ENCODE assay signal across 1 cellular context in the genomic region with DNA sequence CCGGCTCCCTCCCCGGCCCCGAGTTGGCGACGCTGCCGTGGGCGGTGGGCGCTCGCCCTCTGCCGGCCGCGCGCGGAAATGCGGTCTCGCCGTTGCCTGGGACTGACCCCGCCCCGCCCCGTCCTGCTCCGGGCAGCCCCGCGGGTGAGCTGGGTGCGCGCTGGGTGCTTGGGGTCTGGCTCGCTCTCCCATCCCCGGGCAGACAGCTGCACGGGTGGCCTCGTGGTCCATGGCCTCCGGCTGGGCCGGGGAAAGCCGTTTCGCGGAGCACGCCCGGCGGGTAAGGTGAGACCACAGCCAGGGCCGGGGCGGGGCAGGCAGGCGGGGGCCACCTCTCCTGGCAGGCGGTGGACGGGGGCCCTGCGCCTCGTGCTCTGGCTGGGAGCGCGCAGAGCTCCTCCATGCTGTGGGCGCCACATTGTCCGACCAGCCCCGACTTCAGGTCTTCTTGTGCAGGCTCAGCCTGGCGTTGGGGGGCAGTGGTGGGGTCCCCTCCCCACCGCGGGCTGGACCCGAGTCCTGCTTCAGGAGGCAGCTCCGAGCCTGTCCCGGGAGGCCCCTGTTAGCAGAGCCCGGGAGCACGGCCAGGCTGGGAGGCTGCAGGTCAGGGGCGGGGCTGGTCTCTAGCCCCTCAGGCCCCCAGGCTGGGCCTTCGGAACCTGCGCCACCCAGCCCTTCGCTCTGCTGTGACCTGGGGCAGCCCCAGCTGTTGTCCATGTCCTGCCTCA.
TF ChIP-seq lines count a peak whose summit lies in the region.

No MANE protein-coding gene starts in this region.

TF ChIP-seq in K562, 482 proteins besides CTCF, POLR2A, EP300 and RAD21 (continues in another document):
- TF ChIP-seq CXXC5 (CRISPR knock-in tag; IDR thresholded peaks at IDR 0.05): no peak
- no peak for TF ChIP-seq ZC3H8 (IDR thresholded peaks at IDR 0.05)
- TF ChIP-seq FOS (IDR thresholded peaks at IDR 0.05; ENCODE audit: extremely low read depth, insufficient read length): no peak
- TF ChIP-seq ZNF551 (CRISPR knock-in tag; IDR thresholded peaks at IDR 0.05): no peak
- no peak for TF ChIP-seq ZNF445 (CRISPR knock-in tag; IDR thresholded peaks at IDR 0.05; ENCODE audit: low read depth)
- TF ChIP-seq, protein P1, sequence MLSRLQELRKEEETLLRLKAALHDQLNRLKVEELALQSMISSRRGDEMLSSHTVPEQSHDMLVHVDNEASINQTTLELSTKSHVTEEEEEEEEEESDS (CRISPR knock-in tag; IDR thresholded peaks at IDR 0.05): no peak
- TF ChIP-seq, protein P2, sequence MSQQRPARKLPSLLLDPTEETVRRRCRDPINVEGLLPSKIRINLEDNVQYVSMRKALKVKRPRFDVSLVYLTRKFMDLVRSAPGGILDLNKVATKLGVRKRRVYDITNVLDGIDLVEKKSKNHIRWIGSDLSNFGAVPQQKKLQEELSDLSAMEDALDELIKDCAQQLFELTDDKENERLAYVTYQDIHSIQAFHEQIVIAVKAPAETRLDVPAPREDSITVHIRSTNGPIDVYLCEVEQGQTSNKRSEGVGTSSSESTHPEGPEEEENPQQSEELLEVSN (IDR thresholded peaks at IDR 0.05; ENCODE audit: borderline replicate concordance in 1 of 2, extremely low read depth in 1 of 2, insufficient read depth in 1 of 2, insufficient read length in 1 of 2, low read depth in 1 of 2, low read length in 1 of 2, poor library complexity in 1 of 2, severe bottlenecking in 1 of 2): peak in 1 of 2 experiments; percentile 62
- no peak for TF ChIP-seq DPF2 (IDR thresholded peaks at IDR 0.05)
- TF ChIP-seq PCBP1 (IDR thresholded peaks at IDR 0.05; ENCODE audit: low read depth, low read length, poor library complexity, severe bottlenecking): no peak
- no peak for TF ChIP-seq TEAD2 (tag; IDR thresholded peaks at IDR 0.05)
- no peak for TF ChIP-seq ZNF134 (CRISPR knock-in tag; conservative IDR thresholded peaks at IDR 0.05)
- 0 out of 2 replicates have a peak, but pooled peaks have one; percentile 13 for TF ChIP-seq L3MBTL2 (IDR thresholded peaks at IDR 0.05)
- peak; percentile 79; the same call in 1 of the 2 replicates for TF ChIP-seq STAG1 (CRISPR knock-in tag; IDR thresholded peaks at IDR 0.05; ENCODE audit: borderline replicate concordance)
- TF ChIP-seq HNRNPL (IDR thresholded peaks at IDR 0.05; ENCODE audit: low read depth, low read length): peak; percentile 72; the same call in 1 of the 2 replicates
- peak; percentile 77 to 79 for TF ChIP-seq MAZ (CRISPR knock-in tag; conservative IDR thresholded peaks at IDR 0.05 in 1 of 2, IDR thresholded peaks at IDR 0.05 in 1 of 2)
- TF ChIP-seq CREBBP (IDR thresholded peaks at IDR 0.05; ENCODE audit: low read depth, low read length): no peak
- TF ChIP-seq, protein P3, sequence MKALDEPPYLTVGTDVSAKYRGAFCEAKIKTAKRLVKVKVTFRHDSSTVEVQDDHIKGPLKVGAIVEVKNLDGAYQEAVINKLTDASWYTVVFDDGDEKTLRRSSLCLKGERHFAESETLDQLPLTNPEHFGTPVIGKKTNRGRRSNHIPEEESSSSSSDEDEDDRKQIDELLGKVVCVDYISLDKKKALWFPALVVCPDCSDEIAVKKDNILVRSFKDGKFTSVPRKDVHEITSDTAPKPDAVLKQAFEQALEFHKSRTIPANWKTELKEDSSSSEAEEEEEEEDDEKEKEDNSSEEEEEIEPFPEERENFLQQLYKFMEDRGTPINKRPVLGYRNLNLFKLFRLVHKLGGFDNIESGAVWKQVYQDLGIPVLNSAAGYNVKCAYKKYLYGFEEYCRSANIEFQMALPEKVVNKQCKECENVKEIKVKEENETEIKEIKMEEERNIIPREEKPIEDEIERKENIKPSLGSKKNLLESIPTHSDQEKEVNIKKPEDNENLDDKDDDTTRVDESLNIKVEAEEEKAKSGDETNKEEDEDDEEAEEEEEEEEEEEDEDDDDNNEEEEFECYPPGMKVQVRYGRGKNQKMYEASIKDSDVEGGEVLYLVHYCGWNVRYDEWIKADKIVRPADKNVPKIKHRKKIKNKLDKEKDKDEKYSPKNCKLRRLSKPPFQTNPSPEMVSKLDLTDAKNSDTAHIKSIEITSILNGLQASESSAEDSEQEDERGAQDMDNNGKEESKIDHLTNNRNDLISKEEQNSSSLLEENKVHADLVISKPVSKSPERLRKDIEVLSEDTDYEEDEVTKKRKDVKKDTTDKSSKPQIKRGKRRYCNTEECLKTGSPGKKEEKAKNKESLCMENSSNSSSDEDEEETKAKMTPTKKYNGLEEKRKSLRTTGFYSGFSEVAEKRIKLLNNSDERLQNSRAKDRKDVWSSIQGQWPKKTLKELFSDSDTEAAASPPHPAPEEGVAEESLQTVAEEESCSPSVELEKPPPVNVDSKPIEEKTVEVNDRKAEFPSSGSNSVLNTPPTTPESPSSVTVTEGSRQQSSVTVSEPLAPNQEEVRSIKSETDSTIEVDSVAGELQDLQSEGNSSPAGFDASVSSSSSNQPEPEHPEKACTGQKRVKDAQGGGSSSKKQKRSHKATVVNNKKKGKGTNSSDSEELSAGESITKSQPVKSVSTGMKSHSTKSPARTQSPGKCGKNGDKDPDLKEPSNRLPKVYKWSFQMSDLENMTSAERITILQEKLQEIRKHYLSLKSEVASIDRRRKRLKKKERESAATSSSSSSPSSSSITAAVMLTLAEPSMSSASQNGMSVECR (CRISPR knock-in tag; IDR thresholded peaks at IDR 0.05): no peak
- peak; percentile 73 for TF ChIP-seq SMC3 (conservative IDR thresholded peaks at IDR 0.05; ENCODE audit: insufficient read depth, low read depth, low read length)
- TF ChIP-seq CBX1 (IDR thresholded peaks at IDR 0.05; ENCODE audit: low read depth): no peak
- no peak for TF ChIP-seq DNMT1 (IDR thresholded peaks at IDR 0.05)
- TF ChIP-seq NRF1 (conservative IDR thresholded peaks at IDR 0.05 in 1 of 2, IDR thresholded peaks at IDR 0.05 in 1 of 2): peak; percentile 19 to 41; a peak in 1 of 4 replicates
- TF ChIP-seq, protein P4, sequence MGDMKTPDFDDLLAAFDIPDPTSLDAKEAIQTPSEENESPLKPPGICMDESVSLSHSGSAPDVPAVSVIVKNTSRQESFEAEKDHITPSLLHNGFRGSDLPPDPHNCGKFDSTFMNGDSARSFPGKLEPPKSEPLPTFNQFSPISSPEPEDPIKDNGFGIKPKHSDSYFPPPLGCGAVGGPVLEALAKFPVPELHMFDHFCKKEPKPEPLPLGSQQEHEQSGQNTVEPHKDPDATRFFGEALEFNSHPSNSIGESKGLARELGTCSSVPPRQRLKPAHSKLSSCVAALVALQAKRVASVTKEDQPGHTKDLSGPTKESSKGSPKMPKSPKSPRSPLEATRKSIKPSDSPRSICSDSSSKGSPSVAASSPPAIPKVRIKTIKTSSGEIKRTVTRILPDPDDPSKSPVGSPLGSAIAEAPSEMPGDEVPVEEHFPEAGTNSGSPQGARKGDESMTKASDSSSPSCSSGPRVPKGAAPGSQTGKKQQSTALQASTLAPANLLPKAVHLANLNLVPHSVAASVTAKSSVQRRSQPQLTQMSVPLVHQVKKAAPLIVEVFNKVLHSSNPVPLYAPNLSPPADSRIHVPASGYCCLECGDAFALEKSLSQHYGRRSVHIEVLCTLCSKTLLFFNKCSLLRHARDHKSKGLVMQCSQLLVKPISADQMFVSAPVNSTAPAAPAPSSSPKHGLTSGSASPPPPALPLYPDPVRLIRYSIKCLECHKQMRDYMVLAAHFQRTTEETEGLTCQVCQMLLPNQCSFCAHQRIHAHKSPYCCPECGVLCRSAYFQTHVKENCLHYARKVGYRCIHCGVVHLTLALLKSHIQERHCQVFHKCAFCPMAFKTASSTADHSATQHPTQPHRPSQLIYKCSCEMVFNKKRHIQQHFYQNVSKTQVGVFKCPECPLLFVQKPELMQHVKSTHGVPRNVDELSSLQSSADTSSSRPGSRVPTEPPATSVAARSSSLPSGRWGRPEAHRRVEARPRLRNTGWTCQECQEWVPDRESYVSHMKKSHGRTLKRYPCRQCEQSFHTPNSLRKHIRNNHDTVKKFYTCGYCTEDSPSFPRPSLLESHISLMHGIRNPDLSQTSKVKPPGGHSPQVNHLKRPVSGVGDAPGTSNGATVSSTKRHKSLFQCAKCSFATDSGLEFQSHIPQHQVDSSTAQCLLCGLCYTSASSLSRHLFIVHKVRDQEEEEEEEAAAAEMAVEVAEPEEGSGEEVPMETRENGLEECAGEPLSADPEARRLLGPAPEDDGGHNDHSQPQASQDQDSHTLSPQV (IDR thresholded peaks at IDR 0.05): no peak
- TF ChIP-seq ZNF24 (IDR thresholded peaks at IDR 0.05): no peak
- no peak for TF ChIP-seq PTBP1 (IDR thresholded peaks at IDR 0.05; ENCODE audit: low read depth, low read length)
- no peak for TF ChIP-seq CBX5 (IDR thresholded peaks at IDR 0.05; ENCODE audit: borderline replicate concordance, low read depth)
- no peak for TF ChIP-seq HDGF (IDR thresholded peaks at IDR 0.05)
- TF ChIP-seq ZBTB7A (IDR thresholded peaks at IDR 0.05; ENCODE audit: borderline replicate concordance, control insufficient read depth, low read depth, low read length): 0 out of 2 replicates have a peak, but pooled peaks have one; percentile 32
- TF ChIP-seq, protein P5, sequence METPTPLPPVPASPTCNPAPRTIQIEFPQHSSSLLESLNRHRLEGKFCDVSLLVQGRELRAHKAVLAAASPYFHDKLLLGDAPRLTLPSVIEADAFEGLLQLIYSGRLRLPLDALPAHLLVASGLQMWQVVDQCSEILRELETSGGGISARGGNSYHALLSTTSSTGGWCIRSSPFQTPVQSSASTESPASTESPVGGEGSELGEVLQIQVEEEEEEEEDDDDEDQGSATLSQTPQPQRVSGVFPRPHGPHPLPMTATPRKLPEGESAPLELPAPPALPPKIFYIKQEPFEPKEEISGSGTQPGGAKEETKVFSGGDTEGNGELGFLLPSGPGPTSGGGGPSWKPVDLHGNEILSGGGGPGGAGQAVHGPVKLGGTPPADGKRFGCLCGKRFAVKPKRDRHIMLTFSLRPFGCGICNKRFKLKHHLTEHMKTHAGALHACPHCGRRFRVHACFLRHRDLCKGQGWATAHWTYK (CRISPR knock-in tag; IDR thresholded peaks at IDR 0.05): 0 out of 2 replicates have a peak, but pooled peaks have one; percentile 65
- TF ChIP-seq NFIC (IDR thresholded peaks at IDR 0.05): no peak
- no peak for TF ChIP-seq ZNF696 (CRISPR knock-in tag; conservative IDR thresholded peaks at IDR 0.05)
- peak; percentile 25; the same call in 1 of the 2 replicates for TF ChIP-seq SP1 (CRISPR knock-in tag; IDR thresholded peaks at IDR 0.05)
- no peak for TF ChIP-seq ZNF444 (CRISPR knock-in tag; IDR thresholded peaks at IDR 0.05)
- TF ChIP-seq ZNF589 (CRISPR knock-in tag; IDR thresholded peaks at IDR 0.05; ENCODE audit: low read depth): no peak
- TF ChIP-seq TAF1 (IDR thresholded peaks at IDR 0.05; ENCODE audit: control insufficient read depth, extremely low read depth, insufficient read depth, low read length, severe bottlenecking): no peak
- TF ChIP-seq, protein P6, sequence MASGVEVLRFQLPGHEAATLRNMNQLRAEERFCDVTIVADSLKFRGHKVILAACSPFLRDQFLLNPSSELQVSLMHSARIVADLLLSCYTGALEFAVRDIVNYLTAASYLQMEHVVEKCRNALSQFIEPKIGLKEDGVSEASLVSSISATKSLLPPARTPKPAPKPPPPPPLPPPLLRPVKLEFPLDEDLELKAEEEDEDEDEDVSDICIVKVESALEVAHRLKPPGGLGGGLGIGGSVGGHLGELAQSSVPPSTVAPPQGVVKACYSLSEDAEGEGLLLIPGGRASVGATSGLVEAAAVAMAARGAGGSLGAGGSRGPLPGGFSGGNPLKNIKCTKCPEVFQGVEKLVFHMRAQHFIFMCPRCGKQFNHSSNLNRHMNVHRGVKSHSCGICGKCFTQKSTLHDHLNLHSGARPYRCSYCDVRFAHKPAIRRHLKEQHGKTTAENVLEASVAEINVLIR (CRISPR knock-in tag; IDR thresholded peaks at IDR 0.05): no peak
- TF ChIP-seq NCOA1 (IDR thresholded peaks at IDR 0.05; ENCODE audit: low read depth): no peak
- TF ChIP-seq ZNF584 (CRISPR knock-in tag; IDR thresholded peaks at IDR 0.05; ENCODE audit: low read depth): no peak
- no peak for TF ChIP-seq ETV5 (CRISPR knock-in tag; IDR thresholded peaks at IDR 0.05; ENCODE audit: low read depth)
- TF ChIP-seq ZNF121 (CRISPR knock-in tag; conservative IDR thresholded peaks at IDR 0.05): no peak
- TF ChIP-seq RUNX1 (IDR thresholded peaks at IDR 0.05; ENCODE audit: low read depth): no peak
- no peak for TF ChIP-seq POLR2AphosphoS2 (IDR thresholded peaks at IDR 0.05; ENCODE audit: low read length)
- TF ChIP-seq, protein P7, sequence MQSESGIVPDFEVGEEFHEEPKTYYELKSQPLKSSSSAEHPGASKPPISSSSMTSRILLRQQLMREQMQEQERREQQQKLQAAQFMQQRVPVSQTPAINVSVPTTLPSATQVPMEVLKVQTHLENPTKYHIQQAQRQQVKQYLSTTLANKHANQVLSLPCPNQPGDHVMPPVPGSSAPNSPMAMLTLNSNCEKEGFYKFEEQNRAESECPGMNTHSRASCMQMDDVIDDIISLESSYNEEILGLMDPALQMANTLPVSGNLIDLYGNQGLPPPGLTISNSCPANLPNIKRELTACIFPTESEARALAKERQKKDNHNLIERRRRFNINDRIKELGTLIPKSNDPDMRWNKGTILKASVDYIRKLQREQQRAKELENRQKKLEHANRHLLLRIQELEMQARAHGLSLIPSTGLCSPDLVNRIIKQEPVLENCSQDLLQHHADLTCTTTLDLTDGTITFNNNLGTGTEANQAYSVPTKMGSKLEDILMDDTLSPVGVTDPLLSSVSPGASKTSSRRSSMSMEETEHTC (IDR thresholded peaks at IDR 0.05): no peak
- TF ChIP-seq ZNF184 (CRISPR knock-in tag; IDR thresholded peaks at IDR 0.05): no peak
- TF ChIP-seq, protein P8, sequence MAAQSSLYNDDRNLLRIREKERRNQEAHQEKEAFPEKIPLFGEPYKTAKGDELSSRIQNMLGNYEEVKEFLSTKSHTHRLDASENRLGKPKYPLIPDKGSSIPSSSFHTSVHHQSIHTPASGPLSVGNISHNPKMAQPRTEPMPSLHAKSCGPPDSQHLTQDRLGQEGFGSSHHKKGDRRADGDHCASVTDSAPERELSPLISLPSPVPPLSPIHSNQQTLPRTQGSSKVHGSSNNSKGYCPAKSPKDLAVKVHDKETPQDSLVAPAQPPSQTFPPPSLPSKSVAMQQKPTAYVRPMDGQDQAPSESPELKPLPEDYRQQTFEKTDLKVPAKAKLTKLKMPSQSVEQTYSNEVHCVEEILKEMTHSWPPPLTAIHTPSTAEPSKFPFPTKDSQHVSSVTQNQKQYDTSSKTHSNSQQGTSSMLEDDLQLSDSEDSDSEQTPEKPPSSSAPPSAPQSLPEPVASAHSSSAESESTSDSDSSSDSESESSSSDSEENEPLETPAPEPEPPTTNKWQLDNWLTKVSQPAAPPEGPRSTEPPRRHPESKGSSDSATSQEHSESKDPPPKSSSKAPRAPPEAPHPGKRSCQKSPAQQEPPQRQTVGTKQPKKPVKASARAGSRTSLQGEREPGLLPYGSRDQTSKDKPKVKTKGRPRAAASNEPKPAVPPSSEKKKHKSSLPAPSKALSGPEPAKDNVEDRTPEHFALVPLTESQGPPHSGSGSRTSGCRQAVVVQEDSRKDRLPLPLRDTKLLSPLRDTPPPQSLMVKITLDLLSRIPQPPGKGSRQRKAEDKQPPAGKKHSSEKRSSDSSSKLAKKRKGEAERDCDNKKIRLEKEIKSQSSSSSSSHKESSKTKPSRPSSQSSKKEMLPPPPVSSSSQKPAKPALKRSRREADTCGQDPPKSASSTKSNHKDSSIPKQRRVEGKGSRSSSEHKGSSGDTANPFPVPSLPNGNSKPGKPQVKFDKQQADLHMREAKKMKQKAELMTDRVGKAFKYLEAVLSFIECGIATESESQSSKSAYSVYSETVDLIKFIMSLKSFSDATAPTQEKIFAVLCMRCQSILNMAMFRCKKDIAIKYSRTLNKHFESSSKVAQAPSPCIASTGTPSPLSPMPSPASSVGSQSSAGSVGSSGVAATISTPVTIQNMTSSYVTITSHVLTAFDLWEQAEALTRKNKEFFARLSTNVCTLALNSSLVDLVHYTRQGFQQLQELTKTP (IDR thresholded peaks at IDR 0.05; ENCODE audit: low read depth in 1 of 2, partially characterized antibody in 2 of 2): no peak
- no peak for TF ChIP-seq ARID1B (IDR thresholded peaks at IDR 0.05)
- no peak for TF ChIP-seq RFX1 (IDR thresholded peaks at IDR 0.05)
- TF ChIP-seq CREM (IDR thresholded peaks at IDR 0.05; ENCODE audit: low read depth): peak; percentile 40; the same call in 1 of the 2 replicates
